ENCODE assay signal across 1 cellular context in the genomic region with DNA sequence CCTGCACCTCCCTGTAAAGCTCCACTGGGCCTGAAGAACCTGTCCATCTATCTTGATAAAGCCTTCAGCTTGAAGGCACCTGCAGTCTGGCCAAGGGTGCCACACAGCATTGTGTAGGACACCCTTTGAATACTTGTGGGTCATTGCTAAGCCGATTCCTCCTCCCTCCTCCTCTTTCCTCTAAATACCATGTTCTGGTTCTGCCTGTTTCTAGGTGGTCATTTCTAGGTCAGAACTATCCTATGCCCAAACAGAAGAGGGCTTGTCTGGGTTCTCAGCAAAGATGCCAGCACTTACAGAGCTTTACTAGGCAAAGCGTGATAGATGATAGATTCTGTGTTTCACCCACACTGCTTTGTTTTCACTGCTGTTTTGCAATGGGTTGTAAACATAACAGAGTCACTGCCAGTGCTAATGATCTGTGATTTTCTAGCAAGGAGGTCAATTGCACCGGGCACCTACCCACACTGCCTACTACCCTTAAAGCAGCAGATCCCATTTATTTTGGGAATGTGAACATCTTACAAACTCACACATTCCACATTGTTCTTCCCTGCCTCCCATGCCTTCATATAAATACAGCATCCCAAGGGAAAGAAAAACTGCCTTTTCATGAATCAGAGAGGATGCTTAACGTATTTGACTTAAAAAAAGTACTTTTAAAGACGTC.
TF ChIP-seq lines count a peak whose summit lies in the region.

No MANE protein-coding gene starts in this region.

TF ChIP-seq in SK-N-SH treated with all-trans-retinoic acid at 6 μM for 48 hours, 23 proteins besides CTCF, POLR2A, EP300 and RAD21 (continued from another document):
- TF ChIP-seq, protein P1, sequence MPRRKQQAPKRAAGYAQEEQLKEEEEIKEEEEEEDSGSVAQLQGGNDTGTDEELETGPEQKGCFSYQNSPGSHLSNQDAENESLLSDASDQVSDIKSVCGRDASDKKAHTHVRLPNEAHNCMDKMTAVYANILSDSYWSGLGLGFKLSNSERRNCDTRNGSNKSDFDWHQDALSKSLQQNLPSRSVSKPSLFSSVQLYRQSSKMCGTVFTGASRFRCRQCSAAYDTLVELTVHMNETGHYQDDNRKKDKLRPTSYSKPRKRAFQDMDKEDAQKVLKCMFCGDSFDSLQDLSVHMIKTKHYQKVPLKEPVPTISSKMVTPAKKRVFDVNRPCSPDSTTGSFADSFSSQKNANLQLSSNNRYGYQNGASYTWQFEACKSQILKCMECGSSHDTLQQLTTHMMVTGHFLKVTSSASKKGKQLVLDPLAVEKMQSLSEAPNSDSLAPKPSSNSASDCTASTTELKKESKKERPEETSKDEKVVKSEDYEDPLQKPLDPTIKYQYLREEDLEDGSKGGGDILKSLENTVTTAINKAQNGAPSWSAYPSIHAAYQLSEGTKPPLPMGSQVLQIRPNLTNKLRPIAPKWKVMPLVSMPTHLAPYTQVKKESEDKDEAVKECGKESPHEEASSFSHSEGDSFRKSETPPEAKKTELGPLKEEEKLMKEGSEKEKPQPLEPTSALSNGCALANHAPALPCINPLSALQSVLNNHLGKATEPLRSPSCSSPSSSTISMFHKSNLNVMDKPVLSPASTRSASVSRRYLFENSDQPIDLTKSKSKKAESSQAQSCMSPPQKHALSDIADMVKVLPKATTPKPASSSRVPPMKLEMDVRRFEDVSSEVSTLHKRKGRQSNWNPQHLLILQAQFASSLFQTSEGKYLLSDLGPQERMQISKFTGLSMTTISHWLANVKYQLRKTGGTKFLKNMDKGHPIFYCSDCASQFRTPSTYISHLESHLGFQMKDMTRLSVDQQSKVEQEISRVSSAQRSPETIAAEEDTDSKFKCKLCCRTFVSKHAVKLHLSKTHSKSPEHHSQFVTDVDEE (CRISPR knock-in tag; IDR thresholded peaks at IDR 0.05) = no peak
TF ChIP-seq in SK-N-SH treated with all-trans-retinoic acid at 6 μM for 48 hours: peak in this region for 0.
